In the genomic region with DNA sequence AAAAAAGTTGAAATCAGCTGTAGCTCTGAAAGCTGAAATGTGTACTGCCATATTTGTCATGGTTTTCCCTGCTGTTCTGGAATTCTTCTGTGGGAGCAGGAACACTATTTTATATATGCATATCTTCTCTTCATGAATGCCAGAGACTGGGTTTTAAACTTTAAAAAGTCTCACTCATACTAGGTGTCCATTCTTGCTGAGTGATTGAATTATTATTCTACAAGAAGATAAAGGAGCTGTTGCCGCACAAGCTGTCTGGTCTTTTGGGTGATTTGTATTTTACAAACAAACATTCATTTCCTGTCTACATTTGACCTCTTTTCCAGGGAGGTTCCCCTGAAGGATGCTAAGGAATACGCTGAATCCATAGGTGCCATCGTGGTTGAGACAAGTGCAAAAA, we compare ENCODE assay signal across 34 cellular contexts. TPM values are rescaled to one million over a fixed set of nuclear protein-coding genes. Genes with fewer than 3 reads are reported as not detected.
"Had no signal": no experiment of that assay in that cellular context is flagged by ENCODE, and none has a peak within 500 bp of the region (broad histone marks: within the 10 kb centered on the region; RNA-seq: fewer than 3 reads in every experiment).

No MANE protein-coding gene starts in this region.

- H3K27me3 ChIP-seq: brain microvascular endothelial cell, esophagus squamous epithelium, gastroesophageal sphincter, heart right ventricle had no signal

- ATAC-seq: activated CD4-positive, alpha-beta T cell treated with anti-CD3 and anti-CD28 coated beads for 36 hours; activated CD8-positive, alpha-beta memory T cell treated with anti-CD3 and anti-CD28 coated beads, Interleukin-2, amount 10 ng/mL, durations not matched to agents 7 days and 5 days; activated CD8-positive, alpha-beta T cell treated with anti-CD3 and anti-CD28 coated beads, Interleukin-2, amount 10 ng/mL, durations not matched to agents 7 days and 5 days; activated naive CD8-positive, alpha-beta T cell treated with anti-CD3 and anti-CD28 coated beads, Interleukin-2, amount 50 U/mL, for 24 hours; gastroesophageal sphincter had no signal

- FAIRE-seq: bronchial epithelial cell, colon, endometrium, endothelial cell of umbilical vein had no signal

- H3K9me3 ChIP-seq: esophagus squamous epithelium, gastroesophageal sphincter, heart right ventricle had no signal

- DNase-seq: activated CD4-positive, alpha-beta memory T cell treated with anti-CD3 and anti-CD28 coated beads for 36 hours; activated CD4-positive, alpha-beta T cell treated with anti-CD3 and anti-CD28 coated beads for 36 hours; activated CD4-positive, alpha-beta T cell treated with anti-CD3 and anti-CD28 coated beads, Interleukin-2, amount 10 ng/mL, durations not matched to agents 24 days and 14 days; activated CD4-positive, CD25-positive, alpha-beta regulatory T cell; activated CD4-positive, CD25-positive, alpha-beta regulatory T cell treated with anti-CD3 and anti-CD28 coated beads, Interleukin-2, amount 50 U/mL, for 72 hours; activated CD8-positive, alpha-beta memory T cell treated with anti-CD3 and anti-CD28 coated beads, Interleukin-2, amount 10 ng/mL, durations not matched to agents 7 days and 5 days; activated CD8-positive, alpha-beta memory T cell treated with anti-CD3 and anti-CD28 coated beads, Interleukin-2, amount 50 U/mL, for 4 hours; activated CD8-positive, alpha-beta T cell treated with anti-CD3 and anti-CD28 coated beads, Interleukin-2, amount 10 ng/mL, durations not matched to agents 7 days and 5 days; activated effector memory CD4-positive, alpha-beta T cell treated with anti-CD3 and anti-CD28 coated beads, Interleukin-2, amount 50 U/mL, for 16 hours; activated naive CD4-positive, alpha-beta T cell treated with anti-CD3 and anti-CD28 coated beads for 36 hours; activated naive CD8-positive, alpha-beta T cell treated with anti-CD3 and anti-CD28 coated beads for 36 hours; activated naive CD8-positive, alpha-beta T cell treated with anti-CD3 and anti-CD28 coated beads, Interleukin-2, amount 50 U/mL, for 24 hours; activated T-cell treated with anti-CD3 and anti-CD28 coated beads, Interleukin-2, amount 50 U/mL, for 1 hour; activated T-cell treated with anti-CD3 and anti-CD28 coated beads, Interleukin-2, amount 50 U/mL, for 48 hours; amygdala; aorta; brain microvascular endothelial cell; effector CD8-positive, alpha-beta T cell; esophagus squamous epithelium; foreskin melanocyte; heart right ventricle; T-helper 2 cell had no signal

- H3K27ac ChIP-seq: brain microvascular endothelial cell, epithelial cell of prostate had no signal

- H3K36me3 ChIP-seq: gastroesophageal sphincter had no signal

- H3K4me3 ChIP-seq: esophagus squamous epithelium, gastroesophageal sphincter had no signal

RNA-seq across cellular contexts. Expression of a gene that starts 40.5 kb away (rescaled TPM):
- total RNA-seq: activated CD4-positive, alpha-beta memory T cell treated with anti-CD3 and anti-CD28 coated beads for 36 hours; activated CD4-positive, alpha-beta T cell treated with anti-CD3 and anti-CD28 coated beads for 36 hours; activated CD4-positive, alpha-beta T cell treated with anti-CD3 and anti-CD28 coated beads, Interleukin-2, amount 10 ng/mL, durations not matched to agents 24 days and 14 days; activated CD8-positive, alpha-beta memory T cell treated with anti-CD3 and anti-CD28 coated beads for 36 hours; activated CD8-positive, alpha-beta memory T cell treated with anti-CD3 and anti-CD28 coated beads, Interleukin-2, amount 10 ng/mL, durations not matched to agents 7 days and 5 days; activated CD8-positive, alpha-beta T cell treated with anti-CD3 and anti-CD28 coated beads, Interleukin-2, amount 10 ng/mL, durations not matched to agents 7 days and 5 days; activated naive CD4-positive, alpha-beta T cell treated with anti-CD3 and anti-CD28 coated beads for 36 hours; activated naive CD8-positive, alpha-beta T cell treated with anti-CD3 and anti-CD28 coated beads for 36 hours; cardiac septum; cerebellum; endothelial cell of umbilical vein; fibroblast of lung; glomerular endothelial cell; T-helper 1 cell treated with Interleukin-12 subunit alpha and Interleukin-12 subunit beta and Interleukin-4 antibody, amounts not matched to agents 30 ng/mL and 1 ng/mL, for 36 hours had no signal
- polyA plus RNA-seq: aorta had no signal
